Comparison of ENCODE assay signal across 19 cellular contexts in the genomic region with DNA sequence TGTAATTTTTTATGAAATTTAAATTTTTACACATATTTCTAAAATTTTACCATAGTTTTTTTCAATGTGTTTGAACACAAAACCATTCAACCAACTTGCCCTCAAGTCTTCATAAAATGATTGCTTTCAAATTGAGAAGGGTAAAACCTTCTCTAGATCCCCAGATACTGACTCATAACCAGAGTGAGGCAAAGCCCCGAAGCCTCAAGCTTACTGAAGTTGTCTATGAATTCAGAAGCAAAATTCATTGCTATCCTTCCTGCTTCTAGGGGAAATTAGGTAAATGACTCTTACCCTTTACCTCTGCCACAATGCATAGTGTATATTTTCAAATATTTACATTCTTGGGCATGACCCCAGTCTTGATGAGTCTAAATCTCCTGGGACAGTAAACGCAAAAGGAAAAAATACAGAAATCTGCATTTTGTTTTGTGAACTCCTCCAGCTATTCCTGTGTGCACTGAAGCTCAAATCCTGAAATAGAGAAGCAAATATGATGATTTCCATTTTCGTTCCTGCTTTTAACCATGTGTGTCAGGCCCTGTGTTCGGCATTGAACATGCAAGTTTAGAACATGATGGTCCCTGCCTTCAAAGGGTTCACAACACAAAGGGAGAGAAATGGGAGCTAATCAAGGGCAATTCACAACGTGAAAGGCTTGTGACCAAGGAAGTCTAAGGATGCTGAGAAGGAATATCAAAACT.
DNase-seq lines count a peak whose midpoint lies in the region; ATAC-seq and TF ChIP-seq lines count a peak whose summit lies in the region.
"Had no signal": no experiment of that assay in that cellular context is flagged by ENCODE, and none has a peak within 500 bp of the region (broad histone marks: within the 10 kb centered on the region; RNA-seq: fewer than 3 reads in every experiment).

No MANE protein-coding gene starts in this region.

- CTCF ChIA-PET in CD8-positive, alpha-beta T cell (lab: Charles Lee) = no interaction called here

- no peak for TF ChIP-seq CTCF in CD8-positive, alpha-beta T cell (IDR thresholded peaks at IDR 0.05)
- TF ChIP-seq CTCF in right lobe of liver (IDR thresholded peaks at IDR 0.05) (no peak), H9 (conservative IDR thresholded peaks at IDR 0.05) (no peak)

- H4K20me1 ChIP-seq in H9 (ENCODE audit: control insufficient read depth, insufficient read depth, insufficient read length) = no peaks in the 10 kb centered on the region

- H3K4me3 Mint-ChIP-seq in CD8-positive, alpha-beta T cell = no peak overlapping the region
- H3K4me3 Mint-ChIP-seq in H9 = no peak overlapping the region
- H3K4me3 Mint-ChIP-seq: activated B cell treated with CpG ODN at 0.5 μM for 24 hours; activated T-cell treated with anti-CD3 and anti-CD28 coated beads, Interleukin-2, amount 50 U/mL, for 4 hours; CD4-positive, alpha-beta T cell had no signal

- H4K91ac ChIP-seq in H9 (ENCODE audit: insufficient read length, low read depth, low read length) = no peak overlapping the region

- DNase-seq in CD8-positive, alpha-beta T cell = no peak
- no peak for DNase-seq in right lobe of liver
- DNase-seq in NCI-H510A treated with DMSO at 0.1 percent for 48 hours (lab: John Stamatoyannopoulos, UW) = no peak
- no peak for DNase-seq in H9
- DNase-seq: activated B cell treated with CpG ODN at 0.5 μM for 24 hours; activated T-cell treated with anti-CD3 and anti-CD28 coated beads, Interleukin-2, amount 50 U/mL, for 4 hours; CD4-positive, alpha-beta T cell; effector CD8-positive, alpha-beta T cell; foreskin melanocyte; NCI-H146; NCI-H748 treated with DMSO at 0.1 percent for 48 hours; SIG-M5; substantia nigra had no signal

- H2BK5ac ChIP-seq in H9 (ENCODE audit: insufficient read length, low read length) = no peak overlapping the region

- 50% methylated on average over 5 of the region's 5 CpGs for WGBS in right lobe of liver (ENCODE audit: insufficient coverage, low coverage, low lambda C conversion rate, missing lambda C conversion rate)
- WGBS in H9 (ENCODE audit: extremely low coverage, insufficient read length, low lambda C conversion rate) = no CpG with 5 or more reads among the region's 5 CpGs

- H3K4me3 ChIP-seq in CD8-positive, alpha-beta T cell (ENCODE audit: low read depth, low read length) = no peak overlapping the region
- H3K4me3 ChIP-seq in right lobe of liver = no peak overlapping the region
- H3K4me3 ChIP-seq: HAP-1 had no signal

- no peak overlapping the region for H2BK120ac ChIP-seq in H9 (ENCODE audit: low read depth, low read length, poor library complexity, severe bottlenecking)

- no peak for TF ChIP-seq POLR2A in right lobe of liver (IDR thresholded peaks at IDR 0.05)

- H3K56ac ChIP-seq in H9 (ENCODE audit: insufficient read length, low read depth, low read length) = no peak overlapping the region

- H2BK12ac ChIP-seq in H9 (ENCODE audit: insufficient read length, low read depth, low read length) = no peak overlapping the region

- H2BK15ac ChIP-seq in H9 (ENCODE audit: low read depth, low read length) = no peak overlapping the region

- intact Hi-C loops in CD8-positive, alpha-beta T cell (cut with DNase I, micrococcal nuclease) = no loop called here
- intact Hi-C loops in right lobe of liver (cut with DNase I) = no loop called here

- H3K27me3 Mint-ChIP-seq in CD8-positive, alpha-beta T cell (ENCODE audit: low read depth) = peaks cover 23% of the 10 kb centered on the region
- no peaks in the 10 kb centered on the region for H3K27me3 Mint-ChIP-seq in H9 (ENCODE audit: low read depth)

- no peak overlapping the region for H3K4me2 ChIP-seq in H9 (ENCODE audit: insufficient read depth, insufficient read length, low read length)

- no peaks in the 10 kb centered on the region for H3K23me2 ChIP-seq in H9 (ENCODE audit: insufficient read length, low read depth, low read length, poor library complexity, severe bottlenecking)

- no peaks in the 10 kb centered on the region for H3K79me2 ChIP-seq in H9 (ENCODE audit: insufficient read depth, low read length)

- H3K18ac ChIP-seq in H9 (ENCODE audit: insufficient read length, low read depth, low read length) = no peak overlapping the region

- H3K79me1 ChIP-seq in H9 (ENCODE audit: insufficient read depth, low read depth, low read length, poor library complexity, severe bottlenecking) = no peaks in the 10 kb centered on the region

- H3K4me1 ChIP-seq in CD8-positive, alpha-beta T cell (ENCODE audit: insufficient read depth, low read length) = no peaks in the 10 kb centered on the region
- H3K4me1 ChIP-seq in right lobe of liver (no peaks in the 10 kb centered on the region), H9 (ENCODE audit: insufficient read depth, low read length) (no peaks in the 10 kb centered on the region; the same call in 1 of the 2 replicates)
- H3K4me1 ChIP-seq: HAP-1 had no signal

- no peak overlapping the region for H3K4ac ChIP-seq in H9 (ENCODE audit: low read depth, low read length)

- POLR2A ChIA-PET in CD8-positive, alpha-beta T cell (lab: Charles Lee) = no interaction called here

- no peaks in the 10 kb centered on the region for H3K4me1 Mint-ChIP-seq in CD8-positive, alpha-beta T cell (ENCODE audit: low read depth)
- H3K4me1 Mint-ChIP-seq in H9 = peaks cover 3 to 6% of the 10 kb centered on the region in 2 experiments; a peak in 2 of 4 replicates

- H3K14ac ChIP-seq in H9 (ENCODE audit: insufficient read depth, low read length) = no peak overlapping the region

- H2AK5ac ChIP-seq in H9 (ENCODE audit: insufficient read length, low read length) = no peak overlapping the region

- H2AFZ ChIP-seq in H9 (ENCODE audit: low read length) = no peak overlapping the region

- ATAC-seq in GM18519 (IDR thresholded peaks at IDR 0.05; ENCODE audit: low FRiP score, unreplicated experiment) (peak; percentile 92), GM19467 (IDR thresholded peaks at IDR 0.05; ENCODE audit: unreplicated experiment) (peak; percentile 90), HG02840 (IDR thresholded peaks at IDR 0.05; ENCODE audit: low FRiP score, unreplicated experiment) (peak; percentile 77), HG03469 (IDR thresholded peaks at IDR 0.05; ENCODE audit: unreplicated experiment) (peak; percentile 79), right lobe of liver (no peak)
- ATAC-seq in CD8-positive, alpha-beta T cell = no peak
- ATAC-seq: activated T-cell treated with anti-CD3 and anti-CD28 coated beads, Interleukin-2, amount 50 U/mL, for 4 hours; HepG2 had no signal

- no peak overlapping the region for H3K9ac ChIP-seq in H9 (ENCODE audit: extremely low read depth, insufficient read length, low read length)

- no peaks in the 10 kb centered on the region for H3K9me3 ChIP-seq in CD8-positive, alpha-beta T cell (ENCODE audit: low read length)
- H3K9me3 ChIP-seq in right lobe of liver = no peaks in the 10 kb centered on the region
- H3K9me3 ChIP-seq in H9 (ENCODE audit: control insufficient read depth, low read depth, low read length) = no peaks in the 10 kb centered on the region
- H3K9me3 ChIP-seq: HAP-1 had no signal

- H3K27ac Mint-ChIP-seq in CD8-positive, alpha-beta T cell = no peak overlapping the region
- no peak overlapping the region for H3K27ac Mint-ChIP-seq in H9
- H3K27ac Mint-ChIP-seq: activated B cell treated with CpG ODN at 0.5 μM for 24 hours; CD4-positive, alpha-beta T cell had no signal

- H3T11ph ChIP-seq in H9 (ENCODE audit: low read length) = no peak overlapping the region

- H2BK20ac ChIP-seq in H9 (ENCODE audit: low read depth, low read length, poor library complexity, severe bottlenecking) = no peak overlapping the region

- no peak overlapping the region for H3K27ac ChIP-seq in CD8-positive, alpha-beta T cell (ENCODE audit: low read depth, low read length)
- H3K27ac ChIP-seq in right lobe of liver = no peak overlapping the region
- H3K27ac ChIP-seq in H9 (ENCODE audit: insufficient read length, low read depth, low read length) = no peak overlapping the region

- H3K23ac ChIP-seq in H9 (ENCODE audit: insufficient read length, low read depth, low read length) = no peak overlapping the region

- no peaks in the 10 kb centered on the region for H3K27me3 ChIP-seq in CD8-positive, alpha-beta T cell (ENCODE audit: insufficient read depth, low read length)
- no peaks in the 10 kb centered on the region for H3K27me3 ChIP-seq in right lobe of liver
- H3K27me3 ChIP-seq in H9 (ENCODE audit: insufficient read depth, low read length) = no peaks in the 10 kb centered on the region

- no peak overlapping the region for H4K5ac ChIP-seq in H9 (ENCODE audit: insufficient read length, low read depth, low read length)

- no peaks in the 10 kb centered on the region for H3K36me3 Mint-ChIP-seq in CD8-positive, alpha-beta T cell
- no peaks in the 10 kb centered on the region for H3K36me3 Mint-ChIP-seq in H9 (ENCODE audit: insufficient read depth in 1 of 3, low read depth in 3 of 3)

- H3K9me3 Mint-ChIP-seq in CD8-positive, alpha-beta T cell = no peaks in the 10 kb centered on the region
- H3K9me3 Mint-ChIP-seq in H9 = no peaks in the 10 kb centered on the region
- H3K9me3 Mint-ChIP-seq: activated B cell treated with CpG ODN at 0.5 μM for 24 hours; activated T-cell treated with anti-CD3 and anti-CD28 coated beads, Interleukin-2, amount 50 U/mL, for 4 hours; CD4-positive, alpha-beta T cell had no signal

- no peak overlapping the region for H4K8ac ChIP-seq in H9 (replicated peaks; ENCODE audit: insufficient read length, low read depth, low read length)

- no peaks in the 10 kb centered on the region for H3K36me3 ChIP-seq in CD8-positive, alpha-beta T cell (ENCODE audit: insufficient read depth, low read length)
- H3K36me3 ChIP-seq in right lobe of liver = no peaks in the 10 kb centered on the region
- H3K36me3 ChIP-seq: HAP-1 had no signal

Comparison
In these comparisons a context has a peak if more than half of its experiments do, and no peak if none do; other contexts are left out.
1. ATAC-seq: peak in GM18519 (single experiment), GM19467 (single experiment), HG02840 (single experiment) and HG03469 (single experiment); none in CD8-positive, alpha-beta T cell (single experiment) and right lobe of liver (0 of 4).